In genomic region chr6:30075094-30075986, GRCh38 we compare ENCODE assay signal across 1 cellular context.
TF ChIP-seq lines count a peak whose summit lies in the region.

TSS of gene RNF39 (minus strand) at chr6:30075769. CDS start at chr6:30075585, 184 bp downstream.

TF ChIP-seq in HepG2, 621 proteins besides CTCF, POLR2A, EP300 and RAD21 (continued from another document and continues in another):
- 0 out of 2 replicates have a peak, but pooled peaks have one; percentile 52 for TF ChIP-seq TP53 (CRISPR knock-in tag; conservative IDR thresholded peaks at IDR 0.05)
- peak; percentile 21; the same call in 1 of the 2 replicates for TF ChIP-seq ZBTB33 (CRISPR knock-in tag; IDR thresholded peaks at IDR 0.05)
- TF ChIP-seq ZNF557 (CRISPR knock-in tag; IDR thresholded peaks at IDR 0.05) = peak; percentile 8; the same call in 1 of the 2 replicates
- TF ChIP-seq FOXP1 (IDR thresholded peaks at IDR 0.05) = no peak
- peak; percentile 58 for TF ChIP-seq FOXP1 (CRISPR knock-in tag; IDR thresholded peaks at IDR 0.05)
- no peak for TF ChIP-seq ZNF230 (CRISPR knock-in tag; IDR thresholded peaks at IDR 0.05)
- peak; percentile 34; the same call in 1 of the 2 replicates for TF ChIP-seq MYC (CRISPR knock-in tag; IDR thresholded peaks at IDR 0.05; ENCODE audit: borderline replicate concordance)
- no peak for TF ChIP-seq ZNF44 (CRISPR knock-in tag; IDR thresholded peaks at IDR 0.05)
- no peak; the same call in 1 of the 2 replicates for TF ChIP-seq ZNF614 (CRISPR knock-in tag; IDR thresholded peaks at IDR 0.05; ENCODE audit: borderline replicate concordance)
- no peak for TF ChIP-seq NONO (IDR thresholded peaks at IDR 0.05)
- TF ChIP-seq NONO (CRISPR knock-in tag; conservative IDR thresholded peaks at IDR 0.05) = peak; percentile 40; the same call in 1 of the 2 replicates
- peak; percentile 79; the same call in 1 of the 2 replicates for TF ChIP-seq ZNF776 (CRISPR knock-in tag; IDR thresholded peaks at IDR 0.05)
- peak; percentile 85 for TF ChIP-seq ZNF543 (CRISPR knock-in tag; IDR thresholded peaks at IDR 0.05)
- no peak for TF ChIP-seq ZNF3 (CRISPR knock-in tag; IDR thresholded peaks at IDR 0.05)
- no peak for TF ChIP-seq NR2F1 (CRISPR knock-in tag; IDR thresholded peaks at IDR 0.05)
- TF ChIP-seq ZNF253 (CRISPR knock-in tag; IDR thresholded peaks at IDR 0.05; ENCODE audit: borderline replicate concordance) = peak; percentile 21; the same call in 1 of the 2 replicates
- 0 out of 2 replicates have a peak, but pooled peaks have one; percentile 9 for TF ChIP-seq ZNF780A (CRISPR knock-in tag; IDR thresholded peaks at IDR 0.05)
- no peak for TF ChIP-seq IRF2 (CRISPR knock-in tag; IDR thresholded peaks at IDR 0.05)
- TF ChIP-seq NR2F6 (IDR thresholded peaks at IDR 0.05) = no peak
- peak; percentile 22; the same call in 1 of the 2 replicates for TF ChIP-seq NR2F6 (CRISPR knock-in tag; IDR thresholded peaks at IDR 0.05)
- TF ChIP-seq ZNF407 (CRISPR knock-in tag; IDR thresholded peaks at IDR 0.05; ENCODE audit: not compliant biosample characterization) = no peak
- no peak for TF ChIP-seq RELA (CRISPR knock-in tag; IDR thresholded peaks at IDR 0.05)
- TF ChIP-seq MED13 (CRISPR knock-in tag; IDR thresholded peaks at IDR 0.05) = no peak
- no peak for TF ChIP-seq ELF4 (CRISPR knock-in tag; IDR thresholded peaks at IDR 0.05; ENCODE audit: borderline replicate concordance)
- no peak for TF ChIP-seq SETDB1 (CRISPR knock-in tag; IDR thresholded peaks at IDR 0.05; ENCODE audit: borderline replicate concordance)
- TF ChIP-seq ZNF770 (CRISPR knock-in tag; IDR thresholded peaks at IDR 0.05) = no peak
- 0 out of 2 replicates have a peak, but pooled peaks have one; percentile 75 for TF ChIP-seq FOXO4 (CRISPR knock-in tag; conservative IDR thresholded peaks at IDR 0.05)
- peak; percentile 65; the same call in 1 of the 2 replicates for TF ChIP-seq HOXA9 (CRISPR knock-in tag; IDR thresholded peaks at IDR 0.05; ENCODE audit: borderline replicate concordance)
- TF ChIP-seq LBX2 (CRISPR knock-in tag; IDR thresholded peaks at IDR 0.05; ENCODE audit: borderline replicate concordance) = 0 out of 2 replicates have a peak, but pooled peaks have one; percentile 69
- TF ChIP-seq ZNF619 (CRISPR knock-in tag; IDR thresholded peaks at IDR 0.05) = peak; percentile 66; the same call in 1 of the 2 replicates
- no peak for TF ChIP-seq ZNF382 (CRISPR knock-in tag; IDR thresholded peaks at IDR 0.05; ENCODE audit: borderline replicate concordance)
- TF ChIP-seq ZNF292 (CRISPR knock-in tag; IDR thresholded peaks at IDR 0.05; ENCODE audit: borderline replicate concordance, low read depth) = 0 out of 2 replicates have a peak, but pooled peaks have one; percentile 39
- TF ChIP-seq KMT2A (CRISPR knock-in tag; IDR thresholded peaks at IDR 0.05) = peak; percentile 23; the same call in 1 of the 2 replicates
- peak; percentile 55; the same call in 1 of the 2 replicates for TF ChIP-seq ZNF678 (CRISPR knock-in tag; IDR thresholded peaks at IDR 0.05)
- TF ChIP-seq ASH2L (IDR thresholded peaks at IDR 0.05; ENCODE audit: insufficient read length, low read depth, low read length) = no peak
- 0 out of 4 replicates have a peak, but pooled peaks of 1 of the 2 experiments have one; percentile 20 for TF ChIP-seq KLF16 (CRISPR knock-in tag; IDR thresholded peaks at IDR 0.05)
- TF ChIP-seq ZNF496 (CRISPR knock-in tag; IDR thresholded peaks at IDR 0.05; ENCODE audit: insufficient replicate concordance) = no peak
- peak; percentile 71 for TF ChIP-seq MAX (IDR thresholded peaks at IDR 0.05)
- no peak for TF ChIP-seq PBX2 (CRISPR knock-in tag; IDR thresholded peaks at IDR 0.05)
- TF ChIP-seq TFDP2 (CRISPR knock-in tag; IDR thresholded peaks at IDR 0.05) = peak; percentile 15
- peak; percentile 82; the same call in 1 of the 2 replicates for TF ChIP-seq ZNF616 (CRISPR knock-in tag; IDR thresholded peaks at IDR 0.05; ENCODE audit: low read depth)
- no peak for TF ChIP-seq HOXA5 (CRISPR knock-in tag; IDR thresholded peaks at IDR 0.05)
- no peak for TF ChIP-seq KDM6A (CRISPR knock-in tag; IDR thresholded peaks at IDR 0.05; ENCODE audit: low read depth)
- TF ChIP-seq ZSCAN31 (CRISPR knock-in tag; IDR thresholded peaks at IDR 0.05; ENCODE audit: low read depth) = no peak
- peak; percentile 41; the same call in 1 of the 2 replicates for TF ChIP-seq ZGPAT (CRISPR knock-in tag; IDR thresholded peaks at IDR 0.05)
- TF ChIP-seq NFKBIZ (CRISPR knock-in tag; IDR thresholded peaks at IDR 0.05) = no peak
- no peak for TF ChIP-seq NFIC (IDR thresholded peaks at IDR 0.05; ENCODE audit: low read length)
